20 cellular contexts compared by ENCODE assay signal in genomic region chr2:127011136-127011740, GRCh38.
"Had no signal": no experiment of that assay in that cellular context is flagged by ENCODE, and none has a peak within 500 bp of the region (broad histone marks: within the 10 kb centered on the region; RNA-seq: fewer than 3 reads in every experiment).

No MANE protein-coding gene starts in this region.

- H3K36me3 ChIP-seq: heart right ventricle, sigmoid colon, transverse colon had no signal

- H3K4me1 ChIP-seq: transverse colon had no signal

- H3K27ac ChIP-seq: heart right ventricle, sigmoid colon, transverse colon had no signal

- H3K4me3 ChIP-seq: heart right ventricle, sigmoid colon, transverse colon had no signal

- H3K27me3 ChIP-seq: sigmoid colon had no signal

- DNase-seq: activated B cell treated with CpG ODN at 0.5 μM for 24 hours; activated CD4-positive, alpha-beta T cell treated with anti-CD3 and anti-CD28 coated beads for 4 hours; activated CD4-positive, alpha-beta T cell treated with anti-CD3 and anti-CD28 coated beads, Interleukin-2, amount 50 U/mL, for 48 hours; activated naive CD4-positive, alpha-beta T cell treated with Interleukin-2 at 50 U/mL for 16 hours; activated naive CD8-positive, alpha-beta T cell treated with anti-CD3 and anti-CD28 coated beads for 36 hours; activated T-cell treated with anti-CD3 and anti-CD28 coated beads, Interleukin-2, amount 50 U/mL, for 48 hours; amygdala; heart right ventricle; islet precursor cell; left cardiac atrium; mesenchymal stem cell; nephron progenitor cell; nucleus accumbens; posterior cingulate gyrus; sigmoid colon; stimulated activated CD4-positive, alpha-beta T cell treated with anti-CD3 and anti-CD28 coated beads, Interleukin-2, amount 100 ng/mL, for 48 hours; stimulated activated CD8-positive, alpha-beta memory T cell treated with anti-CD3 and anti-CD28 coated beads, Interleukin-4, amount 100 ng/mL, for 48 hours; stimulated activated naive B cell treated with anti-CD40 and anti-IgM and Interleukin-4, amounts not matched to agents 10 μg/mL and 1 μg/mL and 100 μg/mL, for 72 hours; T1000; transverse colon had no signal

- ATAC-seq: heart right ventricle; left cardiac atrium; stimulated activated naive B cell treated with anti-CD40 and anti-IgM and Interleukin-4, amounts not matched to agents 10 μg/mL and 1 μg/mL and 100 μg/mL, for 72 hours had no signal

- H3K9me3 ChIP-seq: heart right ventricle, sigmoid colon, transverse colon had no signal
